ENCODE assay signal across 1 cellular context in the genomic region with DNA sequence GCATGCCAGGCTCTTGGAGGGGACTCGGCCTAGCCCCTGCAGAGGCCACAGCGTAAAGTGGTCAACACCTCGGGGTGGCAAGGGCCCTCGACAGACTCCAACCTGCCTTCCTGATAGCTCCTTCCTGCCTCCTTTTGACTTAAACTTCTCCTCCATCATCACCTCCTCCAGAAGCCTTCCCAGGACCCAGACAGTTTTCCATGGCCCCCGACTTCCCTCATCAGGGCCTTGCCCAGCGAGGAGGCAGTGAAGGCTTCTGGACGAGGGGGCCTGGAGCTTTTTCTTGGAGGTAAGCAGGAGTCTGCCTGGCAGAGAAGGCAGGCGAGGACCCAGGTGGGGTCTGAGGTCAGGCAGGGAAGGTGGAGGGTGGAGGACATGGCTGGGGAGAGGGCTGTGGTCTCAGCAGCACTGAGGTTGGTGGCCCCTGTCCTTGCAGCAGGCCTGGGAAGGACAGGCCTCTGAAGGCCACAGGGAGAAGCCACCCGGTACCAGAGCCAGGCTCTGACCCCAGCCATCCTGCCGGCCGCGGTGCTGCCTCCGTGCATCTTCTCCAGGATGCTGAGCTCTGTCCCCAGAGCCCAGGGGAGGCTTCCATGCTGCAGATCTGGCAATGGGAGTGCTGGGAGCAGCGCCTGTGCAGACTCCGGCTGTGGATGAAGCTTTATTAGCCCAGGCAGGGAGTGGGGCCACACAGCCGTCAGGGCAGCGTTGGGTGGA.
TF ChIP-seq lines count a peak whose summit lies in the region.

No MANE protein-coding gene starts in this region.

TF ChIP-seq in GM23338, 12 proteins besides CTCF, POLR2A, EP300 and RAD21 (continued from another document):
- TF ChIP-seq, protein P1, sequence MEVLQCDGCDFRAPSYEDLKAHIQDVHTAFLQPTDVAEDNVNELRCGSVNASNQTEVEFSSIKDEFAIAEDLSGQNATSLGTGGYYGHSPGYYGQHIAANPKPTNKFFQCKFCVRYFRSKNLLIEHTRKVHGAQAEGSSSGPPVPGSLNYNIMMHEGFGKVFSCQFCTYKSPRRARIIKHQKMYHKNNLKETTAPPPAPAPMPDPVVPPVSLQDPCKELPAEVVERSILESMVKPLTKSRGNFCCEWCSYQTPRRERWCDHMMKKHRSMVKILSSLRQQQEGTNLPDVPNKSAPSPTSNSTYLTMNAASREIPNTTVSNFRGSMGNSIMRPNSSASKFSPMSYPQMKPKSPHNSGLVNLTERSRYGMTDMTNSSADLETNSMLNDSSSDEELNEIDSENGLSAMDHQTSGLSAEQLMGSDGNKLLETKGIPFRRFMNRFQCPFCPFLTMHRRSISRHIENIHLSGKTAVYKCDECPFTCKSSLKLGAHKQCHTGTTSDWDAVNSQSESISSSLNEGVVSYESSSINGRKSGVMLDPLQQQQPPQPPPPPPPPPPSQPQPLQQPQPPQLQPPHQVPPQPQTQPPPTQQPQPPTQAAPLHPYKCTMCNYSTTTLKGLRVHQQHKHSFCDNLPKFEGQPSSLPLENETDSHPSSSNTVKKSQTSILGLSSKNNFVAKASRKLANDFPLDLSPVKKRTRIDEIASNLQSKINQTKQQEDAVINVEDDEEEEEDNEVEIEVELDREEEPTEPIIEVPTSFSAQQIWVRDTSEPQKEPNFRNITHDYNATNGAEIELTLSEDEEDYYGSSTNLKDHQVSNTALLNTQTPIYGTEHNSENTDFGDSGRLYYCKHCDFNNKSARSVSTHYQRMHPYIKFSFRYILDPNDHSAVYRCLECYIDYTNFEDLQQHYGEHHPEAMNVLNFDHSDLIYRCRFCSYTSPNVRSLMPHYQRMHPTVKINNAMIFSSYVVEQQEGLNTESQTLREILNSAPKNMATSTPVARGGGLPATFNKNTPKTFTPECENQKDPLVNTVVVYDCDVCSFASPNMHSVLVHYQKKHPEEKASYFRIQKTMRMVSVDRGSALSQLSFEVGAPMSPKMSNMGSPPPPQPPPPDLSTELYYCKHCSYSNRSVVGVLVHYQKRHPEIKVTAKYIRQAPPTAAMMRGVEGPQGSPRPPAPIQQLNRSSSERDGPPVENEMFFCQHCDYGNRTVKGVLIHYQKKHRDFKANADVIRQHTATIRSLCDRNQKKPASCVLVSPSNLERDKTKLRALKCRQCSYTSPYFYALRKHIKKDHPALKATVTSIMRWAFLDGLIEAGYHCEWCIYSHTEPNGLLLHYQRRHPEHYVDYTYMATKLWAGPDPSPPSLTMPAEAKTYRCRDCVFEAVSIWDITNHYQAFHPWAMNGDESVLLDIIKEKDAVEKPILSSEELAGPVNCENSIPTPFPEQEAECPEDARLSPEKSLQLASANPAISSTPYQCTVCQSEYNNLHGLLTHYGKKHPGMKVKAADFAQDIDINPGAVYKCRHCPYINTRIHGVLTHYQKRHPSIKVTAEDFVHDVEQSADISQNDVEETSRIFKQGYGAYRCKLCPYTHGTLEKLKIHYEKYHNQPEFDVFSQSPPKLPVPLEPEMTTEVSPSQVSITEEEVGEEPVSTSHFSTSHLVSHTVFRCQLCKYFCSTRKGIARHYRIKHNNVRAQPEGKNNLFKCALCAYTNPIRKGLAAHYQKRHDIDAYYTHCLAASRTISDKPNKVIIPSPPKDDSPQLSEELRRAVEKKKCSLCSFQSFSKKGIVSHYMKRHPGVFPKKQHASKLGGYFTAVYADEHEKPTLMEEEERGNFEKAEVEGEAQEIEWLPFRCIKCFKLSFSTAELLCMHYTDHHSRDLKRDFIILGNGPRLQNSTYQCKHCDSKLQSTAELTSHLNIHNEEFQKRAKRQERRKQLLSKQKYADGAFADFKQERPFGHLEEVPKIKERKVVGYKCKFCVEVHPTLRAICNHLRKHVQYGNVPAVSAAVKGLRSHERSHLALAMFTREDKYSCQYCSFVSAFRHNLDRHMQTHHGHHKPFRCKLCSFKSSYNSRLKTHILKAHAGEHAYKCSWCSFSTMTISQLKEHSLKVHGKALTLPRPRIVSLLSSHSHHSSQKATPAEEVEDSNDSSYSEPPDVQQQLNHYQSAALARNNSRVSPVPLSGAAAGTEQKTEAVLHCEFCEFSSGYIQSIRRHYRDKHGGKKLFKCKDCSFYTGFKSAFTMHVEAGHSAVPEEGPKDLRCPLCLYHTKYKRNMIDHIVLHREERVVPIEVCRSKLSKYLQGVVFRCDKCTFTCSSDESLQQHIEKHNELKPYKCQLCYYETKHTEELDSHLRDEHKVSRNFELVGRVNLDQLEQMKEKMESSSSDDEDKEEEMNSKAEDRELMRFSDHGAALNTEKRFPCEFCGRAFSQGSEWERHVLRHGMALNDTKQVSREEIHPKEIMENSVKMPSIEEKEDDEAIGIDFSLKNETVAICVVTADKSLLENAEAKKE (CRISPR knock-in tag; IDR thresholded peaks at IDR 0.05): no peak
- TF ChIP-seq ZNF114 (CRISPR knock-in tag; IDR thresholded peaks at IDR 0.05) (no peak), NANOG (IDR thresholded peaks at IDR 0.05; ENCODE audit: borderline replicate concordance) (no peak), POLR2AphosphoS5 (IDR thresholded peaks at IDR 0.05; ENCODE audit: low read depth) (no peak), EZH2 (IDR thresholded peaks at IDR 0.05; ENCODE audit: low read depth, unreplicated experiment) (no peak)
